1 cellular context compared by ENCODE assay signal in the genomic region with DNA sequence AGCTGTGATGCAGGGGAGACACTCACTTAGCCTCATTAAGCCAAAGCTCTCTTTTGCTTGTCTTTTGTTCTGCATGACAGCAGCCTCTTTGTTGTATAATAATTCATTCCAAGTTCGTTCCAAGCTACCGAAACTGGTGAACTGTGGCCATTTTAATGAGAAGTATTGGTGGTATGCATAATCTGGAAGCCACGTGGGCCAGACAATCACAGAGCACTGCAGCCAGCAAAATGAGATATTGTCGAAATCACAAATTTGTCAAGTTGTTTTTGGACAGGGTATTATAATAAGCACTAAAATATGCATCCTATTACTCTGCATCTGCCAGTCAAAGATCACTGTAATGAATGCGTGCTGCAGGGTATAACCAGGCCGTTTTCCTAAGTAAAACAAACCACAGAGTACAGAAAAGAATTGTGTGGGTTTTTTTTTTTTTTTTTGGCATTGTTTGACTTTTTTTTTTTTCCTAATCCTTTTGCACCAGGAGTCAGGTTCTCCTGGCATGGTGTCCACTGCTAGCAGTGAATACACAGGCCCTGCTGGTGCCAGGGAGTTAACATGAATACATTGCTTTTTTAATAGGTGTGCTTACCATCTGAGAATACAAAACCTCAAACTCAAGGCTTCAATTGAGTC.
TF ChIP-seq lines count a peak whose summit lies in the region.

No MANE protein-coding gene starts in this region.

TF ChIP-seq in GM23338, 12 proteins besides CTCF, POLR2A, EP300 and RAD21 (continued from another document):
- TF ChIP-seq, protein P1, sequence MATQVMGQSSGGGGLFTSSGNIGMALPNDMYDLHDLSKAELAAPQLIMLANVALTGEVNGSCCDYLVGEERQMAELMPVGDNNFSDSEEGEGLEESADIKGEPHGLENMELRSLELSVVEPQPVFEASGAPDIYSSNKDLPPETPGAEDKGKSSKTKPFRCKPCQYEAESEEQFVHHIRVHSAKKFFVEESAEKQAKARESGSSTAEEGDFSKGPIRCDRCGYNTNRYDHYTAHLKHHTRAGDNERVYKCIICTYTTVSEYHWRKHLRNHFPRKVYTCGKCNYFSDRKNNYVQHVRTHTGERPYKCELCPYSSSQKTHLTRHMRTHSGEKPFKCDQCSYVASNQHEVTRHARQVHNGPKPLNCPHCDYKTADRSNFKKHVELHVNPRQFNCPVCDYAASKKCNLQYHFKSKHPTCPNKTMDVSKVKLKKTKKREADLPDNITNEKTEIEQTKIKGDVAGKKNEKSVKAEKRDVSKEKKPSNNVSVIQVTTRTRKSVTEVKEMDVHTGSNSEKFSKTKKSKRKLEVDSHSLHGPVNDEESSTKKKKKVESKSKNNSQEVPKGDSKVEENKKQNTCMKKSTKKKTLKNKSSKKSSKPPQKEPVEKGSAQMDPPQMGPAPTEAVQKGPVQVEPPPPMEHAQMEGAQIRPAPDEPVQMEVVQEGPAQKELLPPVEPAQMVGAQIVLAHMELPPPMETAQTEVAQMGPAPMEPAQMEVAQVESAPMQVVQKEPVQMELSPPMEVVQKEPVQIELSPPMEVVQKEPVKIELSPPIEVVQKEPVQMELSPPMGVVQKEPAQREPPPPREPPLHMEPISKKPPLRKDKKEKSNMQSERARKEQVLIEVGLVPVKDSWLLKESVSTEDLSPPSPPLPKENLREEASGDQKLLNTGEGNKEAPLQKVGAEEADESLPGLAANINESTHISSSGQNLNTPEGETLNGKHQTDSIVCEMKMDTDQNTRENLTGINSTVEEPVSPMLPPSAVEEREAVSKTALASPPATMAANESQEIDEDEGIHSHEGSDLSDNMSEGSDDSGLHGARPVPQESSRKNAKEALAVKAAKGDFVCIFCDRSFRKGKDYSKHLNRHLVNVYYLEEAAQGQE (IDR thresholded peaks at IDR 0.05; ENCODE audit: unreplicated experiment) = no peak
- no peak for TF ChIP-seq JUNB (IDR thresholded peaks at IDR 0.05; ENCODE audit: unreplicated experiment)
- no peak for TF ChIP-seq STAT1 (IDR thresholded peaks at IDR 0.05; ENCODE audit: unreplicated experiment)
- TF ChIP-seq POLR2AphosphoS5 (IDR thresholded peaks at IDR 0.05; ENCODE audit: low read depth) = no peak
- no peak for TF ChIP-seq CREB1 (CRISPR knock-in tag; IDR thresholded peaks at IDR 0.05; ENCODE audit: low read depth)
- TF ChIP-seq, protein P2, sequence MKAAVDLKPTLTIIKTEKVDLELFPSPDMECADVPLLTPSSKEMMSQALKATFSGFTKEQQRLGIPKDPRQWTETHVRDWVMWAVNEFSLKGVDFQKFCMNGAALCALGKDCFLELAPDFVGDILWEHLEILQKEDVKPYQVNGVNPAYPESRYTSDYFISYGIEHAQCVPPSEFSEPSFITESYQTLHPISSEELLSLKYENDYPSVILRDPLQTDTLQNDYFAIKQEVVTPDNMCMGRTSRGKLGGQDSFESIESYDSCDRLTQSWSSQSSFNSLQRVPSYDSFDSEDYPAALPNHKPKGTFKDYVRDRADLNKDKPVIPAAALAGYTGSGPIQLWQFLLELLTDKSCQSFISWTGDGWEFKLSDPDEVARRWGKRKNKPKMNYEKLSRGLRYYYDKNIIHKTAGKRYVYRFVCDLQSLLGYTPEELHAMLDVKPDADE (IDR thresholded peaks at IDR 0.05) = no peak
- TF ChIP-seq EZH2 (IDR thresholded peaks at IDR 0.05; ENCODE audit: low read depth, unreplicated experiment) = no peak
